Comparison of ENCODE assay signal across 19 cellular contexts in the genomic region with DNA sequence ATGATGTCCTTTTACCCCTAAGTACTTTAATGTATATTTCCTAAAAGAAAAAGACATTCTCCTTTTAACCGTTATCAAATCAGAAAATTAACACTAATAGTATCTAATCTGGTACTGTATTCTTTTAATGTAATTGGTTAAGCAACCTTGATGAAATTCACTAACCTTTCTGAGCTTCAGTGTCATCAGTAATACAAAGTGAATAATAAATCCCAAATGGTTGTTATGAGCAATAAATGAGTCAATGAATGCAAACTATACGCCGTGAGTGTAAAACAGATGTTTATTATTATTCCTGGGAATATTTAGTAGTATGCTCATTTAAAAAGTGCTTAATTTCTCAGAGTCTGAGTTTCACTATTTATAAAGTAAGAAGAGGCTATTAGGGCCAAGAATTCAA. TPM values are rescaled to one million over a fixed set of nuclear protein-coding genes. Genes with fewer than 3 reads are reported as not detected.
DNase-seq lines count a peak whose midpoint lies in the region; ATAC-seq and TF ChIP-seq lines count a peak whose summit lies in the region.
"Had no signal": no experiment of that assay in that cellular context is flagged by ENCODE, and none has a peak within 500 bp of the region (broad histone marks: within the 10 kb centered on the region; RNA-seq: fewer than 3 reads in every experiment).

No MANE protein-coding gene starts in this region.

- H3K4me2 ChIP-seq in mammary epithelial cell (ENCODE audit: insufficient read depth, low read depth, low read length) (no peak overlapping the region), IMR-90 (ENCODE audit: low read depth, low read length) (no peak overlapping the region)
- H3K4me2 ChIP-seq: BLaER1, KMS-11 had no signal

- H3K9me3 ChIP-seq in mammary epithelial cell (replicated peaks; ENCODE audit: insufficient read depth, low read length) (no peaks in the 10 kb centered on the region), IMR-90 (ENCODE audit: control insufficient read depth, insufficient read depth, low read length) (no peaks in the 10 kb centered on the region), subcutaneous abdominal adipose tissue (ENCODE audit: control insufficient read depth in 5 of 5, low read length in 5 of 5) (no peaks in the 10 kb centered on the region)
- H3K9me3 ChIP-seq: BLaER1 had no signal

- no peak overlapping the region for H4K8ac ChIP-seq in IMR-90 (ENCODE audit: low read depth in 2 of 2, low read length in 2 of 2)

- no peaks in the 10 kb centered on the region for H3K9me3 Mint-ChIP-seq in MCF 10A (ENCODE audit: unreplicated experiment)
- H3K9me3 Mint-ChIP-seq: CD8-positive, alpha-beta memory T cell had no signal

- DNase-seq in MCF 10A (ENCODE audit: unreplicated experiment) (no peak), mammary epithelial cell (no peak), IMR-90 (peak; percentile 35), fibroblast of gingiva (ENCODE audit: low read depth) (peak; percentile 33), NCI-H82 (lab: John Stamatoyannopoulos, UW) (no peak)
- DNase-seq: 8988T; CD8-positive, alpha-beta memory T cell; DMS79; GOT3; NCI-H1417; NCI-H187; NCI-H2107; NCI-H2227 treated with DMSO at 0.1 percent for 48 hours; NCI-H510A treated with DMSO at 0.1 percent for 48 hours had no signal

- no peak for TF ChIP-seq POLR2A in IMR-90 (IDR thresholded peaks at IDR 0.05; ENCODE audit: low read depth, low read length)

- H2BK15ac ChIP-seq in IMR-90 (ENCODE audit: low read depth, low read length): no peak overlapping the region

- H3K9ac ChIP-seq in mammary epithelial cell (ENCODE audit: insufficient read depth, low read length): no peak overlapping the region
- H3K9ac ChIP-seq in IMR-90 (ENCODE audit: low read depth, low read length): no peak overlapping the region
- H3K9ac ChIP-seq in subcutaneous abdominal adipose tissue (ENCODE audit: low read length in 5 of 5): no peak overlapping the region
- H3K9ac ChIP-seq: BLaER1, KMS-11 had no signal

- BruUV-seq in MCF 10A (replicated peaks; lab: Mats Ljungman, UMichigan): no TSS peak
- BruUV-seq in mammary epithelial cell (replicated peaks; lab: Mats Ljungman, UMichigan): no TSS peak
- no TSS peak for BruUV-seq in IMR-90 (replicated peaks; lab: Mats Ljungman, UMichigan)

- no peak overlapping the region for H3K4me3 Mint-ChIP-seq in MCF 10A (ENCODE audit: unreplicated experiment)
- H3K4me3 Mint-ChIP-seq: CD8-positive, alpha-beta memory T cell had no signal

- H3K27ac Mint-ChIP-seq in MCF 10A (ENCODE audit: low read depth, unreplicated experiment): peak overlapping the region; percentile 19

- no peaks in the 10 kb centered on the region for H3K9me1 ChIP-seq in IMR-90 (ENCODE audit: insufficient read depth, low read length)

- no peak for TF ChIP-seq CTCF in MCF 10A (IDR thresholded peaks at IDR 0.05; ENCODE audit: unreplicated experiment)
- no peak for TF ChIP-seq CTCF in mammary epithelial cell (conservative IDR thresholded peaks at IDR 0.05 in 1 of 2, IDR thresholded peaks at IDR 0.05 in 1 of 2; ENCODE audit: extremely low read depth in 1 of 2, insufficient read depth in 1 of 2, low read depth in 1 of 2, low read length in 2 of 2)
- TF ChIP-seq CTCF in IMR-90 (conservative IDR thresholded peaks at IDR 0.05; ENCODE audit: low read depth, low read length): no peak

- peaks cover 0 to 14% of the 10 kb centered on the region in 2 experiments; a peak in 3 of 4 replicates for H3K79me1 ChIP-seq in IMR-90 (ENCODE audit: low read depth in 1 of 2, low read length in 2 of 2)

- H3K27ac ChIP-seq in mammary epithelial cell (ENCODE audit: insufficient read depth, low read depth, low read length) (no peak overlapping the region), IMR-90 (ENCODE audit: insufficient read depth, low read length) (no peak overlapping the region), subcutaneous abdominal adipose tissue (ENCODE audit: low read depth, low read length) (peak overlapping the region; percentile 22)
- H3K27ac ChIP-seq: BLaER1, KMS-11 had no signal

- H2AK9ac ChIP-seq in IMR-90 (replicated peaks; ENCODE audit: low read depth, low read length, poor library complexity): no peak overlapping the region

- TF ChIP-seq RAD21 in IMR-90 (IDR thresholded peaks at IDR 0.05; ENCODE audit: low read length): no peak

- H3K27me3 ChIP-seq in mammary epithelial cell (ENCODE audit: insufficient read depth, low read length) (no peaks in the 10 kb centered on the region), IMR-90 (ENCODE audit: control insufficient read depth, insufficient read depth, low read length) (no peaks in the 10 kb centered on the region), subcutaneous abdominal adipose tissue (ENCODE audit: control insufficient read depth in 5 of 5, insufficient read depth in 4 of 5, low read length in 5 of 5) (no peaks in the 10 kb centered on the region)
- H3K27me3 ChIP-seq: BLaER1 had no signal

- ATAC-seq in IMR-90 (ENCODE audit: low read depth): no peak
- no peak for ATAC-seq in GM21529 (IDR thresholded peaks at IDR 0.05; ENCODE audit: unreplicated experiment)
- ATAC-seq in HG03442 (IDR thresholded peaks at IDR 0.05; ENCODE audit: unreplicated experiment): no peak

- H3K36me3 Mint-ChIP-seq in MCF 10A (ENCODE audit: insufficient read depth, unreplicated experiment): peaks cover 63% of the 10 kb centered on the region

- H3K4me1 ChIP-seq in mammary epithelial cell (ENCODE audit: insufficient read depth, low read length): no peaks in the 10 kb centered on the region
- H3K4me1 ChIP-seq in IMR-90 (ENCODE audit: control insufficient read depth, insufficient read depth, low read length): peaks cover 4% of the 10 kb centered on the region; the same call in 1 of the 2 replicates
- H3K4me1 ChIP-seq in subcutaneous abdominal adipose tissue (ENCODE audit: control insufficient read depth in 5 of 5, insufficient read depth in 5 of 5, low read length in 5 of 5): peaks cover 0 to 5% (median 0%) of the 10 kb centered on the region in 5 donors
- H3K4me1 ChIP-seq: BLaER1 had no signal

- 90% methylated on average over 3 of the region's 3 CpGs for WGBS in mammary epithelial cell (ENCODE audit: low coverage, missing lambda C conversion rate)
- WGBS in IMR-90 (ENCODE audit: extremely low coverage in 2 of 2, insufficient read length in 1 of 2), 2 experiments: no CpG with 5 or more reads among the region's 3 CpGs

- H3K4me1 Mint-ChIP-seq in MCF 10A (ENCODE audit: insufficient read depth, unreplicated experiment): peaks cover 6% of the 10 kb centered on the region

- intact Hi-C loops in MCF 10A (cut with micrococcal nuclease) (no loop called here), mammary epithelial cell (cut with micrococcal nuclease) (no loop called here), IMR-90 (cut with micrococcal nuclease) (no loop called here)

- no peak overlapping the region for H2BK5ac ChIP-seq in IMR-90 (ENCODE audit: low read depth, low read length, poor library complexity, severe bottlenecking)

- H4K5ac ChIP-seq in IMR-90 (ENCODE audit: low read depth, low read length): no peak overlapping the region

- in situ Hi-C loops in mammary epithelial cell (cut with MboI; ENCODE audit: low sequenced_read_pairs in 2 of 2): no loop called here
- in situ Hi-C loops in IMR-90 (cut with MboI; ENCODE audit: low sequenced_read_pairs): no loop called here

- no peak overlapping the region for H3K23ac ChIP-seq in IMR-90 (ENCODE audit: low read depth, low read length)

- H3K27me3 Mint-ChIP-seq in MCF 10A (ENCODE audit: insufficient read depth, unreplicated experiment): no peaks in the 10 kb centered on the region
- H3K27me3 Mint-ChIP-seq: CD8-positive, alpha-beta memory T cell had no signal

- H3K14ac ChIP-seq in IMR-90 (replicated peaks; ENCODE audit: low read depth, low read length): no peak overlapping the region

- no peaks in the 10 kb centered on the region for H3K79me2 ChIP-seq in mammary epithelial cell (ENCODE audit: insufficient read depth, low read length)

- CTCF ChIA-PET in MCF 10A (lab: Yijun Ruan, JAX): no interaction called here
- CTCF ChIA-PET in mammary epithelial cell (lab: Charles Lee; ENCODE audit: low non-redundant PET): no interaction called here
- CTCF ChIA-PET in IMR-90 (lab: Yijun Ruan, JAX): no interaction called here

- H3K4me3 ChIP-seq in mammary epithelial cell (replicated peaks in 1 of 3; ENCODE audit: insufficient read depth in 1 of 3, low read depth in 2 of 3, low read length in 3 of 3) (no peak overlapping the region), IMR-90 (ENCODE audit: insufficient read depth, low read depth, low read length) (no peak overlapping the region), subcutaneous abdominal adipose tissue (ENCODE audit: low read depth in 1 of 5, low read length in 5 of 5) (no peak overlapping the region)
- H3K4me3 ChIP-seq: BLaER1 had no signal

- H2AK5ac ChIP-seq in IMR-90 (ENCODE audit: low read depth, low read length): no peak overlapping the region

- dilution Hi-C loops in mammary epithelial cell (cut with HindIII; ENCODE audit: low sequenced_read_pairs): no loop called here
- dilution Hi-C loops in IMR-90 (cut with HindIII; ENCODE audit: low sequenced_read_pairs, unreplicated experiment): no loop called here

- no peak overlapping the region for H2BK20ac ChIP-seq in IMR-90 (ENCODE audit: low read depth, low read length)

- H4K91ac ChIP-seq in IMR-90 (ENCODE audit: insufficient read depth, low read depth, low read length): no peak overlapping the region

- H4K20me1 ChIP-seq in mammary epithelial cell (ENCODE audit: insufficient read depth, low read length): no peaks in the 10 kb centered on the region
- no peaks in the 10 kb centered on the region for H4K20me1 ChIP-seq in IMR-90 (ENCODE audit: insufficient read depth, low read length)
- H4K20me1 ChIP-seq: BLaER1 had no signal

- POLR2A ChIA-PET in MCF 10A (lab: Yijun Ruan, JAX): interaction anchor here (0.6 to 1.5 kb wide), 2 partner anchors 21 to 311 kb away, joined by 3 to 6 read pairs; a partner anchor contains a TSS
- POLR2A ChIA-PET in IMR-90 (lab: Charles Lee; ENCODE audit: unreplicated experiment): no interaction called here

- H2BK120ac ChIP-seq in IMR-90 (ENCODE audit: low read depth, low read length): no peak overlapping the region

- H3K56ac ChIP-seq in IMR-90 (ENCODE audit: extremely low read depth, insufficient read depth, low read length): no peak overlapping the region

- H3K4ac ChIP-seq in IMR-90 (ENCODE audit: low read depth, low read length): no peak overlapping the region

- H2AFZ ChIP-seq in mammary epithelial cell (ENCODE audit: low read depth, low read length) (no peak overlapping the region), IMR-90 (replicated peaks; ENCODE audit: low read length, poor library complexity) (no peak overlapping the region)

- no peak overlapping the region for H3K18ac ChIP-seq in IMR-90 (ENCODE audit: low read depth, low read length)

- H3K36me3 ChIP-seq in mammary epithelial cell (ENCODE audit: insufficient read depth, low read length) (peaks cover 23% of the 10 kb centered on the region), IMR-90 (ENCODE audit: control insufficient read depth, insufficient read depth, low read length) (peaks cover 18% of the 10 kb centered on the region), subcutaneous abdominal adipose tissue (ENCODE audit: control insufficient read depth in 5 of 5, insufficient read depth in 5 of 5, low read length in 5 of 5) (peaks cover 24 to 64% (median 34%) of the 10 kb centered on the region in 5 donors)

RNA-seq across cellular contexts. Expression of a gene that starts 21.5 kb away (rescaled TPM):
- total RNA-seq in MCF 10A (2022) (22.8 and 24.8 TPM in 2 replicates), mammary epithelial cell (10 to 100 TPM; 25.0 to 30.0 TPM), IMR-90 (2012; rRNA removed) (29.2 and 35.3 TPM in 2 replicates)
- polyA plus RNA-seq in mammary epithelial cell (13.0 TPM), IMR-90 (2012; rRNA removed) (10.1 and 13.8 TPM in 2 replicates)
- polyA minus RNA-seq in mammary epithelial cell: 16.7 TPM
- polyA plus RNA-seq in IMR-90 (2012; cell fraction: cytosol; rRNA removed): 2.5 and 3.5 TPM in 2 replicates
- polyA plus RNA-seq in IMR-90 (2012; cell fraction: nucleus; rRNA removed; ENCODE audit: low replicate concordance): 1.1 and 8.6 TPM in 2 replicates

RNA-seq across cellular contexts. Expression of a gene that starts 32.5 kb away (rescaled TPM):
- total RNA-seq in MCF 10A (2022): 2.4 and 4.0 TPM in 2 replicates
- 1 to 10 TPM in 1 of 2 donors, under 1 TPM in 1; 0.50 to 1.8 TPM for total RNA-seq in mammary epithelial cell
- polyA plus RNA-seq in mammary epithelial cell: 0.42 TPM
- not detected for polyA minus RNA-seq in mammary epithelial cell
- 1.1 TPM in 1 of 2 replicates, not detected in the other for total RNA-seq in IMR-90 (2012; rRNA removed)
- polyA plus RNA-seq in IMR-90 (2012; rRNA removed): 0.38 and 0.69 TPM in 2 replicates
- polyA plus RNA-seq in IMR-90 (2012; cell fraction: cytosol; rRNA removed): 0.60 TPM in 1 of 2 replicates, not detected in the other
- 0.88 TPM in 1 of 2 replicates, not detected in the other for polyA plus RNA-seq in IMR-90 (2012; cell fraction: nucleus; rRNA removed; ENCODE audit: low replicate concordance)

RNA-seq across cellular contexts. Expression of a gene that starts 40.3 kb away (rescaled TPM):
- total RNA-seq in MCF 10A (2022): 70.8 and 78.4 TPM in 2 replicates
- total RNA-seq in mammary epithelial cell: 10 to 100 TPM; 54.1 to 72.3 TPM
- 105 TPM for polyA plus RNA-seq in mammary epithelial cell
- polyA minus RNA-seq in mammary epithelial cell: 65.9 TPM
- 67.4 and 76.4 TPM in 2 replicates for total RNA-seq in IMR-90 (2012; rRNA removed)
- 108 and 113 TPM in 2 replicates for polyA plus RNA-seq in IMR-90 (2012; rRNA removed)
- 120 and 131 TPM in 2 replicates for polyA plus RNA-seq in IMR-90 (2012; cell fraction: cytosol; rRNA removed)
- 40.3 and 67.1 TPM in 2 replicates for polyA plus RNA-seq in IMR-90 (2012; cell fraction: nucleus; rRNA removed; ENCODE audit: low replicate concordance)

Comparison
In these comparisons a context has a peak if more than half of its experiments do, and no peak if none do; other contexts are left out.
1. DNase-seq: peak in IMR-90 (single experiment) and fibroblast of gingiva (single experiment); none in MCF 10A (single experiment), mammary epithelial cell (single experiment) and NCI-H82 (single experiment).